12 cellular contexts compared by ENCODE assay signal in genomic region chr17:34382586-34383224, GRCh38. TPM values are rescaled to one million over a fixed set of nuclear protein-coding genes. Genes with fewer than 3 reads are reported as not detected.
A peak's percentile ranks its signal among the peaks of the same experiment; 100 is the strongest.
DNase-seq lines count a peak whose midpoint lies in the region; FAIRE-seq and TF ChIP-seq lines count a peak whose summit lies in the region.
"Had no signal": no experiment of that assay in that cellular context is flagged by ENCODE, and none has a peak within 500 bp of the region (broad histone marks: within the 10 kb centered on the region; RNA-seq: fewer than 3 reads in every experiment).

No MANE protein-coding gene starts in this region.

- TF ChIP-seq CTCF in Calu3 (IDR thresholded peaks at IDR 0.05; ENCODE audit: unreplicated experiment) = no peak
- TF ChIP-seq CTCF in type B pancreatic cell (conservative IDR thresholded peaks at IDR 0.05) = no peak

- no peak overlapping the region for H3K4me3 Mint-ChIP-seq in activated naive CD8-positive, alpha-beta T cell treated with anti-CD3 and anti-CD28 coated beads for 36 hours
- no peak overlapping the region for H3K4me3 Mint-ChIP-seq in Calu3 (ENCODE audit: low read depth, unreplicated experiment)
- no peak overlapping the region for H3K4me3 Mint-ChIP-seq in type B pancreatic cell

- H3K27ac Mint-ChIP-seq in activated naive CD8-positive, alpha-beta T cell treated with anti-CD3 and anti-CD28 coated beads for 36 hours = no peak overlapping the region
- H3K27ac Mint-ChIP-seq in Calu3 (ENCODE audit: unreplicated experiment) (no peak overlapping the region), type B pancreatic cell (no peak overlapping the region)

- CTCF ChIA-PET in Calu3 (lab: Charles Lee) = interaction anchor here (1.6 kb wide), 1 partner anchor 11 kb away, joined by 3 read pairs; no protein-coding TSS in a partner anchor

- BruUV-seq in Calu3 (replicated peaks; lab: Mats Ljungman, UMichigan) = no TSS peak

- intact Hi-C loops in Calu3 (cut with micrococcal nuclease; ENCODE audit: unreplicated experiment) = no loop called here

- H3K9me3 Mint-ChIP-seq in activated naive CD8-positive, alpha-beta T cell treated with anti-CD3 and anti-CD28 coated beads for 36 hours = no peaks in the 10 kb centered on the region
- no peaks in the 10 kb centered on the region for H3K9me3 Mint-ChIP-seq in Calu3 (ENCODE audit: low read depth, unreplicated experiment)
- H3K9me3 Mint-ChIP-seq in type B pancreatic cell = no peaks in the 10 kb centered on the region

- FAIRE-seq in GM18507 (lab: Jason Lieb, UNC) = peak; percentile 39

- DNase-seq in GM18507 (ENCODE audit: extremely low spot score, insufficient read length, low read depth) (no peak), NCI-H2171 treated with DMSO at 0.1 percent for 48 hours (lab: John Stamatoyannopoulos, UW) (peak; percentile 72), Calu3 (no peak), DMS 273 treated with DMSO at 0.1 percent for 48 hours (lab: John Stamatoyannopoulos, UW) (no peak), SHP77 treated with DMSO at 0.1 percent for 48 hours (lab: John Stamatoyannopoulos, UW) (no peak), type B pancreatic cell (ENCODE audit: extremely low spot score, unreplicated experiment) (no peak)
- DNase-seq in activated naive CD8-positive, alpha-beta T cell treated with anti-CD3 and anti-CD28 coated beads for 36 hours = peak; percentile 58
- DNase-seq in stimulated activated CD4-positive, alpha-beta T cell treated with anti-CD3 and anti-CD28 coated beads, Interleukin-15, amount 100 ng/mL, for 24 hours = peak; percentile 69
- DNase-seq: EL, NCI-H1092 had no signal

- H3K27me3 Mint-ChIP-seq in activated naive CD8-positive, alpha-beta T cell treated with anti-CD3 and anti-CD28 coated beads for 36 hours = peaks cover 59% of the 10 kb centered on the region
- H3K27me3 Mint-ChIP-seq in Calu3 (ENCODE audit: unreplicated experiment) = peaks cover 95% of the 10 kb centered on the region
- H3K27me3 Mint-ChIP-seq in type B pancreatic cell = peaks cover 19% of the 10 kb centered on the region

- H3K4me1 Mint-ChIP-seq in activated naive CD8-positive, alpha-beta T cell treated with anti-CD3 and anti-CD28 coated beads for 36 hours = peaks cover 44% of the 10 kb centered on the region
- H3K4me1 Mint-ChIP-seq in Calu3 (ENCODE audit: low read depth, unreplicated experiment) = no peaks in the 10 kb centered on the region
- H3K4me1 Mint-ChIP-seq in type B pancreatic cell (ENCODE audit: unreplicated experiment) = peaks cover 3% of the 10 kb centered on the region

- H3K36me3 Mint-ChIP-seq in activated naive CD8-positive, alpha-beta T cell treated with anti-CD3 and anti-CD28 coated beads for 36 hours = no peaks in the 10 kb centered on the region
- H3K36me3 Mint-ChIP-seq in Calu3 (ENCODE audit: insufficient read depth, unreplicated experiment) (no peaks in the 10 kb centered on the region), type B pancreatic cell (no peaks in the 10 kb centered on the region)

RNA-seq across cellular contexts. Expression of gene CCL1, which starts 19.7 kb away (rescaled TPM):
- total RNA-seq in activated naive CD8-positive, alpha-beta T cell treated with anti-CD3 and anti-CD28 coated beads for 36 hours = not detected
- not detected in 2 replicates for total RNA-seq in Calu3 (2022)
- not detected in 2 replicates for total RNA-seq in type B pancreatic cell (ENCODE audit: low replicate concordance)
- total RNA-seq: ascending aorta, mononuclear cell had no signal

RNA-seq across cellular contexts. Expression of gene CCL13, which starts 26.4 kb away (rescaled TPM):
- not detected for total RNA-seq in activated naive CD8-positive, alpha-beta T cell treated with anti-CD3 and anti-CD28 coated beads for 36 hours
- total RNA-seq in Calu3 (2022) = not detected in 2 replicates
- not detected in 2 replicates for total RNA-seq in type B pancreatic cell (ENCODE audit: low replicate concordance)
- total RNA-seq: ascending aorta, mononuclear cell had no signal

Comparison
In these comparisons a context has a peak if more than half of its experiments do, and no peak if none do; other contexts are left out.
1. DNase-seq: peak in NCI-H2171 treated with DMSO at 0.1 percent for 48 hours (single experiment), activated naive CD8-positive, alpha-beta T cell treated with anti-CD3 and anti-CD28 coated beads for 36 hours (single experiment) and stimulated activated CD4-positive, alpha-beta T cell treated with anti-CD3 and anti-CD28 coated beads, Interleukin-15, amount 100 ng/mL, for 24 hours (single experiment); none in GM18507 (single experiment), Calu3 (single experiment), DMS 273 treated with DMSO at 0.1 percent for 48 hours (single experiment), SHP77 treated with DMSO at 0.1 percent for 48 hours (single experiment) and type B pancreatic cell (single experiment).